ENCODE assay signal across 8 cellular contexts in genomic region chr1:112718691-112719418, GRCh38. TPM values are rescaled to one million over a fixed set of nuclear protein-coding genes. Genes with fewer than 3 reads are reported as not detected.
DNase-seq lines count a peak whose midpoint lies in the region; ATAC-seq and TF ChIP-seq lines count a peak whose summit lies in the region.

No MANE protein-coding gene starts in this region.

- peak; percentile 19 for ATAC-seq in CD8-positive, alpha-beta T cell
- ATAC-seq in PC-3: peak; percentile 44
- peak; percentile 33 for ATAC-seq in stimulated activated naive CD8-positive, alpha-beta T cell treated with anti-CD3 and anti-CD28 coated beads, Interleukin-15, Interleukin-2, amounts not matched to agents 100 U/mL and 50 U/mL, for 24 hours
- ATAC-seq in HG03520 (IDR thresholded peaks at IDR 0.05; ENCODE audit: unreplicated experiment): no peak

- no peaks in the 10 kb centered on the region for H4K20me1 ChIP-seq in PC-3 (ENCODE audit: low read length)
- no peaks in the 10 kb centered on the region for H4K20me1 ChIP-seq in neural cell (ENCODE audit: insufficient read depth)

- BruUV-seq in PC-3 (replicated peaks; lab: Mats Ljungman, UMichigan): no TSS peak

- peak overlapping the region; percentile 81 for H2AFZ ChIP-seq in PC-3 (ENCODE audit: low read length)
- H2AFZ ChIP-seq in neural cell (ENCODE audit: low read depth, low read length): no peak overlapping the region

- no peaks in the 10 kb centered on the region for H3K36me3 Mint-ChIP-seq in CD8-positive, alpha-beta T cell

- no peaks in the 10 kb centered on the region for H3K36me3 ChIP-seq in CD8-positive, alpha-beta T cell (ENCODE audit: insufficient read depth, low read length)
- H3K36me3 ChIP-seq in PC-3 (ENCODE audit: low read depth, low read length): no peaks in the 10 kb centered on the region
- no peaks in the 10 kb centered on the region for H3K36me3 ChIP-seq in neural cell (ENCODE audit: insufficient read depth, low read length)

- no peak overlapping the region for H3K27ac Mint-ChIP-seq in CD8-positive, alpha-beta T cell

- H3K9me2 ChIP-seq in PC-3 (replicated peaks; ENCODE audit: low read length): no peaks in the 10 kb centered on the region
- H3K9me2 ChIP-seq in neural cell (ENCODE audit: insufficient read depth, low read length): no peaks in the 10 kb centered on the region

- peak overlapping the region; percentile 82 for H3K4me2 ChIP-seq in PC-3 (ENCODE audit: low read length)
- H3K4me2 ChIP-seq in neural cell (ENCODE audit: low read length): no peak overlapping the region

- no peak for TF ChIP-seq EP300 in neural cell (conservative IDR thresholded peaks at IDR 0.05; ENCODE audit: poor library complexity, severe bottlenecking)

- H3K9me3 ChIP-seq in CD8-positive, alpha-beta T cell (ENCODE audit: low read length): no peaks in the 10 kb centered on the region
- H3K9me3 ChIP-seq in PC-3 (ENCODE audit: low read length) (no peaks in the 10 kb centered on the region), neural cell (ENCODE audit: low read length) (no peaks in the 10 kb centered on the region)

- TF ChIP-seq CTCF in CD8-positive, alpha-beta T cell (IDR thresholded peaks at IDR 0.05): peak; percentile 74
- TF ChIP-seq CTCF in PC-3 (conservative IDR thresholded peaks at IDR 0.05; ENCODE audit: low read depth, low read length) (peak; percentile 87), neural cell (IDR thresholded peaks at IDR 0.05; ENCODE audit: poor library complexity, severe bottlenecking) (peak; percentile 62)

- POLR2A ChIA-PET in CD8-positive, alpha-beta T cell (lab: Charles Lee): no interaction called here
- POLR2A ChIA-PET in PC-3 (lab: Charles Lee; ENCODE audit: unreplicated experiment): no interaction called here

- H3K27me3 Mint-ChIP-seq in CD8-positive, alpha-beta T cell (ENCODE audit: low read depth): peaks cover 17% of the 10 kb centered on the region

- intact Hi-C loops in CD8-positive, alpha-beta T cell (cut with DNase I, micrococcal nuclease): loop anchor here (1.0 to 5.0 kb wide), 5 partner anchors 85 to 1093 kb away; partner anchors contain the start of genes MAGI3 (in 1 of the 2), RSBN1 (in 1 of the 2) and SLC16A1 (in 1 of the 2)
- intact Hi-C loops in PC-3 (cut with micrococcal nuclease): loop anchor here (5.0 kb wide), 3 partner anchors 148 to 958 kb away; partner anchors contain the start of gene SLC16A1

- no peaks in the 10 kb centered on the region for H3K27me3 ChIP-seq in CD8-positive, alpha-beta T cell (ENCODE audit: insufficient read depth, low read length)
- H3K27me3 ChIP-seq in PC-3 (ENCODE audit: low read length) (no peaks in the 10 kb centered on the region), neural cell (ENCODE audit: insufficient read depth, low read depth, low read length) (peaks cover 20% of the 10 kb centered on the region)

- no peaks in the 10 kb centered on the region for H3K79me2 ChIP-seq in PC-3 (ENCODE audit: low read length)
- H3K79me2 ChIP-seq in neural cell (replicated peaks; ENCODE audit: insufficient read depth, low read length): no peaks in the 10 kb centered on the region

- H3K9me3 Mint-ChIP-seq in CD8-positive, alpha-beta T cell: no peaks in the 10 kb centered on the region

- H3F3A ChIP-seq in PC-3 (ENCODE audit: low read length, unreplicated experiment) (no peaks in the 10 kb centered on the region), neural cell (ENCODE audit: insufficient read depth, low read length, poor library complexity, severe bottlenecking) (no peaks in the 10 kb centered on the region)

- H3K4me3 ChIP-seq in CD8-positive, alpha-beta T cell (ENCODE audit: low read depth, low read length): no peak overlapping the region
- peak overlapping the region; percentile 55 for H3K4me3 ChIP-seq in PC-3 (ENCODE audit: low read length)
- H3K4me3 ChIP-seq in neural cell (ENCODE audit: low read length): no peak overlapping the region

- peaks cover 28% of the 10 kb centered on the region for H3K4me1 ChIP-seq in CD8-positive, alpha-beta T cell (ENCODE audit: insufficient read depth, low read length)
- peaks cover 13% of the 10 kb centered on the region; the same call in 1 of the 2 replicates for H3K4me1 ChIP-seq in PC-3 (ENCODE audit: insufficient read depth, low read length)

- peak; percentile 48 to 82 (median 72) for DNase-seq in CD8-positive, alpha-beta T cell
- DNase-seq in HT-29 (ENCODE audit: low spot score) (peak; percentile 78), PC-3 (peak; percentile 84), fibroblast of gingiva (ENCODE audit: low read depth) (peak; percentile 51)
- DNase-seq in activated T-cell treated with anti-CD3 and anti-CD28 coated beads, Interleukin-2, amount 50 U/mL, for 48 hours: peak; percentile 84 to 85
- peak; percentile 87 for DNase-seq in stimulated activated naive CD8-positive, alpha-beta T cell treated with anti-CD3 and anti-CD28 coated beads, Interleukin-15, Interleukin-2, amounts not matched to agents 100 U/mL and 50 U/mL, for 24 hours

- peak overlapping the region; percentile 8; the same call in 1 of the 2 replicates for H3K9ac ChIP-seq in PC-3 (ENCODE audit: low read length)
- H3K9ac ChIP-seq in neural cell (ENCODE audit: low read length): no peak overlapping the region

- H3K4me1 Mint-ChIP-seq in CD8-positive, alpha-beta T cell (ENCODE audit: low read depth): peaks cover 29% of the 10 kb centered on the region

- H3K27ac ChIP-seq in CD8-positive, alpha-beta T cell (ENCODE audit: low read depth, low read length): no peak overlapping the region
- H3K27ac ChIP-seq in PC-3 (ENCODE audit: low read length): no peak overlapping the region
- no peak overlapping the region for H3K27ac ChIP-seq in neural cell (ENCODE audit: low read length)

- H3K4me3 Mint-ChIP-seq in CD8-positive, alpha-beta T cell: peak overlapping the region; percentile 51

- peak; percentile 46 for TF ChIP-seq RAD21 in neural cell (conservative IDR thresholded peaks at IDR 0.05)

- CTCF ChIA-PET in CD8-positive, alpha-beta T cell (lab: Charles Lee): interaction anchor here (0.5 to 3.8 kb wide), 18 partner anchors 9 to 1556 kb away, joined by 3 to 36 read pairs (median 6); partner anchors contain the start of genes LRIG2, MOV10 and RHOC
- CTCF ChIA-PET in PC-3 (lab: Charles Lee): interaction anchor here (1.0 to 1.4 kb wide), 2 partner anchors 86 to 101 kb away, joined by 3 read pairs; no protein-coding TSS in a partner anchor

TF ChIP-seq in neural cell, 6 proteins besides CTCF, POLR2A, EP300 and RAD21:
- TF ChIP-seq MXI1 (conservative IDR thresholded peaks at IDR 0.05; ENCODE audit: poor library complexity, severe bottlenecking) (no peak), TAF1 (IDR thresholded peaks at IDR 0.05; ENCODE audit: low read depth) (no peak), SMC3 (conservative IDR thresholded peaks at IDR 0.05; ENCODE audit: poor library complexity) (peak; percentile 59), EZH2 (IDR thresholded peaks at IDR 0.05; ENCODE audit: borderline replicate concordance, insufficient read depth, low read length, poor library complexity, severe bottlenecking) (no peak), POLR2AphosphoS5 (IDR thresholded peaks at IDR 0.05) (no peak), REST (IDR thresholded peaks at IDR 0.05; ENCODE audit: borderline replicate concordance) (no peak)

RNA-seq across cellular contexts. Expression of gene PPM1J, which starts 3.7 kb away (rescaled TPM):
- under 1 TPM; 0.57 to 0.69 TPM for total RNA-seq in CD8-positive, alpha-beta T cell
- total RNA-seq in HT-29 (2014; rRNA removed; shearing (Covaris generic)): 0.56 and 2.1 TPM in 2 replicates
- total RNA-seq in PC-3 (2014; rRNA removed): 0.80 and 1.4 TPM in 2 replicates
- polyA plus RNA-seq in neural cell: 0.16 and 1.7 TPM in 2 replicates
- polyA minus RNA-seq in neural cell: 0.35 and 0.97 TPM in 2 replicates

RNA-seq across cellular contexts. Expression of gene RHOC, which starts 11.9 kb away (rescaled TPM):
- total RNA-seq in CD8-positive, alpha-beta T cell: 1 to 10 TPM; 7.9 TPM
- total RNA-seq in HT-29 (2014; rRNA removed; shearing (Covaris generic)): 374 and 385 TPM in 2 replicates
- 399 and 405 TPM in 2 replicates for total RNA-seq in PC-3 (2014; rRNA removed)
- 4.3 and 5.0 TPM in 2 replicates for polyA plus RNA-seq in neural cell
- 1.7 and 1.9 TPM in 2 replicates for polyA minus RNA-seq in neural cell

RNA-seq across cellular contexts. Expression of gene MOV10, which starts 44.4 kb away (rescaled TPM):
- total RNA-seq in CD8-positive, alpha-beta T cell: 10 to 100 TPM; 92.4 to 94.7 TPM
- total RNA-seq in HT-29 (2014; rRNA removed; shearing (Covaris generic)): 94.5 and 125 TPM in 2 replicates
- total RNA-seq in PC-3 (2014; rRNA removed): 68.5 and 71.6 TPM in 2 replicates
- polyA plus RNA-seq in neural cell: 1.4 and 3.0 TPM in 2 replicates
- polyA minus RNA-seq in neural cell: 1.5 and 1.6 TPM in 2 replicates

Comparison
In these comparisons a context has a peak if more than half of its experiments do, and no peak if none do; other contexts are left out.
1. RNA of gene RHOC, which starts 11.9 kb away (total RNA-seq): 399 to 405 TPM in PC-3 and 374 to 385 TPM in HT-29; 7.9 TPM in CD8-positive, alpha-beta T cell; every median in the first group is over 10 times any median in the second.
2. Peak in every context shown above with its lines, with median percentiles within 50 percentile points of each other: DNase-seq and CTCF ChIP-seq.